Comparison of ENCODE assay signal across 9 cellular contexts in the genomic region with DNA sequence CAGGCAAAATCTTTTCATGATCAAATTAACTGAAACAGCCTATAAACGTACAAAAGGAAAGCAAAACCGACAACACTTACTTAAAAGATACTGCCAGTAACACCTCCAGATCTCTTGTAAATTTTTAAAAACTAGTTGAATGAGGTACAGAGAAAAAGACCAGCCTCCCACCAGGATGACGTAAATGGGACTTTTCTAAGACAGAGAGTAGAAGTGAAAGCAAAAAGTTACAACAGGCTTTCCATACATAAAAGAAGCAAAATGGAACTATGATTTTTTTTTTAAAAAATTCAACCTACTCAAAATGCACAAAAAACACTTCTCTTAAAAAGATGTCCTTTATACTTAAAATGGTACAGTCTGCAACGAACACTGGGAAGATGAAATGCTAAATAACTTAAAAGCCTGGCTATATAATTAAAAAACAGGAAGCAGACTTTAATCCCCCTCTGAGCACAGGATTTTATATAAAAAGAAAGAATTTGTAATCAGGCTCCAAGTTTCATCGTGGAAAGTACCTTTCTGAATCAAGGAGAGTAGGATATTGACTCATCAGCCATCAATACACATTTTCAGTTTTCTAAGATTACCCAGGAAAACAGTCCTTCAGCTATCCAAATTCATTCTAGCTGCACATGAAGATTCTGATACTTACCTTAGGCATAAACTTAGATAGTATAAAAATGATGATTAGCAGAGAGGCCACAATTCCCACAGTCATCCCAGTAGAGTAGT. TPM values are rescaled to one million over a fixed set of nuclear protein-coding genes. Genes with fewer than 3 reads are reported as not detected.
DNase-seq lines count a peak whose midpoint lies in the region; ATAC-seq and TF ChIP-seq lines count a peak whose summit lies in the region.
"Had no signal": no experiment of that assay in that cellular context is flagged by ENCODE, and none has a peak within 500 bp of the region (broad histone marks: within the 10 kb centered on the region; RNA-seq: fewer than 3 reads in every experiment).

No MANE protein-coding gene starts in this region.

- peak overlapping the region; percentile 96 to 97 for H3K27ac Mint-ChIP-seq in T-cell

- peaks cover 18 to 31% (median 29%) of the 10 kb centered on the region in 3 donors for H3K4me1 Mint-ChIP-seq in T-cell

- no peaks in the 10 kb centered on the region for H3K9me3 Mint-ChIP-seq in T-cell

- peak overlapping the region; percentile 72 to 76 (median 75) for H3K4me3 Mint-ChIP-seq in T-cell

- POLR2A ChIA-PET in T-cell (lab: Charles Lee), result interaction anchor here in 1 of 2 donors (1.0 kb wide), 1 partner anchor 48 kb away, joined by 3 read pairs; no protein-coding TSS in a partner anchor

- CTCF ChIA-PET in T-cell (lab: Charles Lee), result interaction anchor here (0.7 to 4.3 kb wide), 4 partner anchors 48 to 100 kb away, joined by 3 to 42 read pairs (median 12); a partner anchor contains a TSS

- DNase-seq in T-cell (peak in 31 of 34 experiments; percentile 17 to 79 (median 61)), middle frontal gyrus (ENCODE audit: extremely low spot score, low spot score) (peak; percentile 33), cerebellar cortex (ENCODE audit: low spot score) (no peak), DMS53 (lab: John Stamatoyannopoulos, UW) (no peak), G401 (ENCODE audit: low spot score) (no peak), Right ventricle myocardium inferior (ENCODE audit: missing footprints) (no peak)

- H3K36me3 Mint-ChIP-seq in T-cell, result peaks cover 19% of the 10 kb centered on the region

- intact Hi-C loops in Right ventricle myocardium inferior (cut with DNase I), result loop anchor here (5.0 kb wide), 1 partner anchor 307 kb away; no protein-coding TSS in a partner anchor

- H3K27me3 Mint-ChIP-seq in T-cell, result no peaks in the 10 kb centered on the region

- in situ Hi-C loops in G401 (cut with HindIII; ENCODE audit: low sequenced_read_pairs), result no loop called here

- TF ChIP-seq POLR2A in GM18505 (IDR thresholded peaks at IDR 0.05; ENCODE audit: borderline replicate concordance, extremely low read depth, insufficient read depth, insufficient read length), result no peak

- ATAC-seq in GM18505 (IDR thresholded peaks at IDR 0.05; ENCODE audit: unreplicated experiment) (peak; percentile 84), HG02840 (IDR thresholded peaks at IDR 0.05; ENCODE audit: low FRiP score, unreplicated experiment) (peak; percentile 83), T-cell (replicated peaks in 1 of 4) (peak; percentile 84 to 99 (median 88)), Right ventricle myocardium inferior (no peak)

RNA-seq across cellular contexts. Expression of a gene that starts 14.2 kb away (rescaled TPM):
- total RNA-seq in T-cell (1 to 10 TPM in 4 of 5 donors, under 1 TPM in 1; 0.54 to 2.2 (median 1.4) TPM), Right ventricle myocardium inferior (not detected)
- total RNA-seq in G401 (2014; rRNA removed; shearing (Covaris generic)), result 1.6 TPM in 1 of 2 replicates, not detected in the other

RNA-seq across cellular contexts. Expression of a gene that starts 14.4 kb away (rescaled TPM):
- total RNA-seq in T-cell (10 to 100 TPM; 10.7 to 26.1 (median 19.9) TPM), Right ventricle myocardium inferior (3.3 TPM)
- 17.4 and 23.9 TPM in 2 replicates for total RNA-seq in G401 (2014; rRNA removed; shearing (Covaris generic))

RNA-seq across cellular contexts. Expression of a gene that starts 24.8 kb away (rescaled TPM):
- 10 to 100 TPM in 3 of 5 donors, 1 to 10 TPM in 2; 4.2 to 21.6 (median 16.9) TPM for total RNA-seq in T-cell
- total RNA-seq in G401 (2014; rRNA removed; shearing (Covaris generic)), result 44.2 TPM in 2 replicates
- total RNA-seq in Right ventricle myocardium inferior, result 9.8 TPM

RNA-seq across cellular contexts. Expression of a gene that starts 47.0 kb away (rescaled TPM):
- total RNA-seq in T-cell, result 100 to 1,000 TPM; 227 to 348 (median 341) TPM
- 62.6 and 64.9 TPM in 2 replicates for total RNA-seq in G401 (2014; rRNA removed; shearing (Covaris generic))
- 58.3 TPM for total RNA-seq in Right ventricle myocardium inferior

RNA-seq across cellular contexts. Expression of a gene that starts 47.8 kb away (rescaled TPM):
- under 1 TPM in 2 of 5 donors, not detected in 3; 0.55 to 0.63 TPM for total RNA-seq in T-cell
- total RNA-seq in G401 (2014; rRNA removed; shearing (Covaris generic)), result 0.85 TPM in 1 of 2 replicates, not detected in the other
- not detected for total RNA-seq in Right ventricle myocardium inferior
- total RNA-seq: dermis microvascular lymphatic vessel endothelial cell had no signal

Comparison
In these comparisons a context has a peak if more than half of its experiments do, and no peak if none do; other contexts are left out.
1. DNase-seq: peak in T-cell (31 of 34) and middle frontal gyrus (single experiment); none in cerebellar cortex (single experiment), DMS53 (single experiment), G401 (single experiment) and Right ventricle myocardium inferior (single experiment).